ENCODE assay signal across 8 cellular contexts in the genomic region with DNA sequence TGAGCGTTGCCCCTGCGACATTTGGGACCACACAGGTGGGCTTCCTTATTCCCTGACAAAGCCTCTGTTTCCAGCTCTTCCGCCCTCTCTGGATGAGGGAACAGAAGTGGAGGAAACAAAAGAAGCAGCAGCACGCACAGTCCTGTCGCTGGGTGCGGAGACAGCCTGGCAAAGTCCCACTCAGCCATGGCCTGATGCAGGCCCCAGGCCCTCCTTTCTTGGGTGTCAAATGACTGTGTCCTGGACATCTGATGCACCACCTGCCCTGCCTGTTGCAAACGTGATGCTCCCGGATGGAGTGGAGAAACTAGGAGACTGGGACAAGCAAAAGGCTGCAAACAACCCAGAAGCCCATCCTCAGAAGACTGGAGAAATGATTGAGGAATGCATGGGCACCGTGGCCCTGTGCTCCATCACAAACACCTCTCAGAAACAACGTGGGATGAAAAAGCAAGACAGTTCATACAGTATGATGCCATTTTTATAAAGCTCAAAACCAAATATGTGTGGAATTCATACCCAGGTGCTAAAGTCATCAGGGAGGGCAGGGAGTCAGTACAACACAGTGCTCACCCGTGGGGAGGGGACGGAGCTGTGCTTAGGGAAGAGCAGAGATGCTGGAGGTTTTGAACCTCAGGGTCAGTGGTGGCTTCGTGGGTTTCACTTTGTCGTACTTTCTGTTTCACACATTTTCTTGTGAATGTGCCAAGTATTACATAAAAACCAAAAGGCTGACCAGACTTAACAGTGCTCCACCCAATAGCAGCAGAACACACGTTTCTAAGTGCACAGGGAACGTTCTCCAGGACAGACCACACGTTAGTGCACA. TPM values are rescaled to one million over a fixed set of nuclear protein-coding genes. Genes with fewer than 3 reads are reported as not detected.
A peak's percentile ranks its signal among the peaks of the same experiment; 100 is the strongest.
DNase-seq lines count a peak whose midpoint lies in the region; ATAC-seq and TF ChIP-seq lines count a peak whose summit lies in the region.

No MANE protein-coding gene starts in this region.

- H3K4me2 ChIP-seq in OCI-LY7 (ENCODE audit: low read length), result no peak overlapping the region

- BruUV-seq in OCI-LY7 (replicated peaks; lab: Mats Ljungman, UMichigan), result no TSS peak

- peak overlapping the region; percentile 78 for H3K27ac Mint-ChIP-seq in activated CD8-positive, alpha-beta T cell treated with anti-CD3 and anti-CD28 coated beads, Interleukin-2, amount 10 ng/mL, durations not matched to agents 7 days and 5 days
- peak overlapping the region; percentile 40 to 82 for H3K27ac Mint-ChIP-seq in stimulated activated naive CD8-positive, alpha-beta T cell treated with anti-CD3 and anti-CD28 coated beads, Interleukin-15, amount 100 ng/mL, for 72 hours

- peaks cover 32% of the 10 kb centered on the region for H3K36me3 ChIP-seq in right atrium auricular region
- peaks cover 33% of the 10 kb centered on the region for H3K36me3 ChIP-seq in OCI-LY7 (ENCODE audit: insufficient read depth, low read length)

- no peaks in the 10 kb centered on the region for H3K9me3 Mint-ChIP-seq in activated CD8-positive, alpha-beta T cell treated with anti-CD3 and anti-CD28 coated beads, Interleukin-2, amount 10 ng/mL, durations not matched to agents 7 days and 5 days (ENCODE audit: insufficient read depth)
- H3K9me3 Mint-ChIP-seq in stimulated activated naive CD8-positive, alpha-beta T cell treated with anti-CD3 and anti-CD28 coated beads, Interleukin-15, amount 100 ng/mL, for 72 hours, result no peaks in the 10 kb centered on the region

- H3K27me3 Mint-ChIP-seq in activated CD8-positive, alpha-beta T cell treated with anti-CD3 and anti-CD28 coated beads, Interleukin-2, amount 10 ng/mL, durations not matched to agents 7 days and 5 days (ENCODE audit: low read depth), result peaks cover 2% of the 10 kb centered on the region
- H3K27me3 Mint-ChIP-seq in stimulated activated naive CD8-positive, alpha-beta T cell treated with anti-CD3 and anti-CD28 coated beads, Interleukin-15, amount 100 ng/mL, for 72 hours, result no peaks in the 10 kb centered on the region

- no peak overlapping the region for H2AFZ ChIP-seq in OCI-LY7 (ENCODE audit: low read length)

- H3K4me1 Mint-ChIP-seq in activated CD8-positive, alpha-beta T cell treated with anti-CD3 and anti-CD28 coated beads, Interleukin-2, amount 10 ng/mL, durations not matched to agents 7 days and 5 days (ENCODE audit: low read depth), result peaks cover 40% of the 10 kb centered on the region
- peaks cover 50% of the 10 kb centered on the region for H3K4me1 Mint-ChIP-seq in stimulated activated naive CD8-positive, alpha-beta T cell treated with anti-CD3 and anti-CD28 coated beads, Interleukin-15, amount 100 ng/mL, for 72 hours

- H3K4me3 ChIP-seq in right atrium auricular region, result no peak overlapping the region
- no peak overlapping the region for H3K4me3 ChIP-seq in OCI-LY7 (ENCODE audit: low read depth, low read length, poor library complexity, severe bottlenecking)

- no peaks in the 10 kb centered on the region for H3K27me3 ChIP-seq in right atrium auricular region

- H4K20me1 ChIP-seq in OCI-LY7 (ENCODE audit: insufficient read depth, low read length), result no peaks in the 10 kb centered on the region

- peak; percentile 54 for ATAC-seq in HG03159 (IDR thresholded peaks at IDR 0.05; ENCODE audit: unreplicated experiment)
- peak; percentile 66 for ATAC-seq in activated CD8-positive, alpha-beta T cell treated with anti-CD3 and anti-CD28 coated beads, Interleukin-2, amount 10 ng/mL, durations not matched to agents 7 days and 5 days
- ATAC-seq in stimulated activated naive CD8-positive, alpha-beta T cell treated with anti-CD3 and anti-CD28 coated beads, Interleukin-15, amount 100 ng/mL, for 72 hours, result peak; percentile 78

- TF ChIP-seq CTCF in right atrium auricular region (IDR thresholded peaks at IDR 0.05) (no peak), OCI-LY7 (conservative IDR thresholded peaks at IDR 0.05; ENCODE audit: low read length) (no peak)

- DNase-seq in AG20443 (ENCODE audit: low spot score) (peak; percentile 76), right atrium auricular region (ENCODE audit: low spot score) (no peak), OCI-LY7 (ENCODE audit: low spot score) (no peak), NCI-H1105 (lab: John Stamatoyannopoulos, UW) (no peak)
- peak; percentile 60 for DNase-seq in activated CD8-positive, alpha-beta T cell treated with anti-CD3 and anti-CD28 coated beads, Interleukin-2, amount 10 ng/mL, durations not matched to agents 7 days and 5 days
- DNase-seq in stimulated activated naive CD8-positive, alpha-beta T cell treated with anti-CD3 and anti-CD28 coated beads, Interleukin-15, amount 100 ng/mL, for 72 hours, result peak in 1 of 2 donors; percentile 42

- H3K27ac ChIP-seq in right atrium auricular region, result peak overlapping the region; percentile 80 to 81
- H3K27ac ChIP-seq in OCI-LY7 (ENCODE audit: low read depth, low read length, poor library complexity, severe bottlenecking), result no peak overlapping the region

- TF ChIP-seq POLR2A in GM19099 (IDR thresholded peaks at IDR 0.05; ENCODE audit: extremely low read depth, insufficient read length, low read depth), result peak; percentile 30

- H3K36me3 Mint-ChIP-seq in activated CD8-positive, alpha-beta T cell treated with anti-CD3 and anti-CD28 coated beads, Interleukin-2, amount 10 ng/mL, durations not matched to agents 7 days and 5 days (ENCODE audit: low read depth), result peaks cover 31% of the 10 kb centered on the region

- no peaks in the 10 kb centered on the region for H3K9me2 ChIP-seq in OCI-LY7 (ENCODE audit: insufficient read depth, low read length)

- intact Hi-C loops in OCI-LY7 (cut with micrococcal nuclease; ENCODE audit: unreplicated experiment), result no loop called here

- POLR2A ChIA-PET in activated CD8-positive, alpha-beta T cell treated with anti-CD3 and anti-CD28 coated beads, Interleukin-2, amount 10 ng/mL, durations not matched to agents 7 days and 5 days (lab: Charles Lee), result interaction anchor here (0.6 to 1.9 kb wide), 5 partner anchors 17 to 187 kb away, joined by 3 to 5 read pairs (median 3); a partner anchor contains a TSS
- POLR2A ChIA-PET in OCI-LY7 (lab: Charles Lee), result interaction anchor here (1.7 kb wide), 1 partner anchor 163 kb away, joined by 4 read pairs; a partner anchor contains a TSS

- H3K4me1 ChIP-seq in right atrium auricular region (peaks cover 0 to 41% of the 10 kb centered on the region in 2 donors), OCI-LY7 (ENCODE audit: insufficient read depth, low read length, poor library complexity, severe bottlenecking) (no peaks in the 10 kb centered on the region)

- peak overlapping the region; percentile 20 for H3K4me3 Mint-ChIP-seq in activated CD8-positive, alpha-beta T cell treated with anti-CD3 and anti-CD28 coated beads, Interleukin-2, amount 10 ng/mL, durations not matched to agents 7 days and 5 days
- no peak overlapping the region for H3K4me3 Mint-ChIP-seq in stimulated activated naive CD8-positive, alpha-beta T cell treated with anti-CD3 and anti-CD28 coated beads, Interleukin-15, amount 100 ng/mL, for 72 hours

- H3K79me2 ChIP-seq in OCI-LY7 (ENCODE audit: insufficient read depth, low read depth, low read length), result no peaks in the 10 kb centered on the region

- H3K9me3 ChIP-seq in right atrium auricular region (no peaks in the 10 kb centered on the region), OCI-LY7 (ENCODE audit: low read length) (no peaks in the 10 kb centered on the region)

- CTCF ChIA-PET in activated CD8-positive, alpha-beta T cell treated with anti-CD3 and anti-CD28 coated beads, Interleukin-2, amount 10 ng/mL, durations not matched to agents 7 days and 5 days (lab: Charles Lee), result interaction anchor here (0.6 to 2.5 kb wide), 5 partner anchors 9 to 181 kb away, joined by 3 to 6 read pairs (median 3); no protein-coding TSS in a partner anchor
- CTCF ChIA-PET in OCI-LY7 (lab: Charles Lee; ENCODE audit: unreplicated experiment), result no interaction called here

RNA-seq across cellular contexts. Expression of a gene that starts 20.9 kb away (rescaled TPM):
- 10 to 100 TPM; 77.8 to 80.7 TPM for total RNA-seq in activated CD8-positive, alpha-beta T cell treated with anti-CD3 and anti-CD28 coated beads, Interleukin-2, amount 10 ng/mL, durations not matched to agents 7 days and 5 days
- 10 to 100 TPM; 14.1 to 21.3 TPM for total RNA-seq in right atrium auricular region
- total RNA-seq in OCI-LY7 (2014; rRNA removed; shearing (Covaris generic)), result 17.2 and 18.0 TPM in 2 replicates
- total RNA-seq in OCI-LY7 (2022), result 79.7 and 91.7 TPM in 2 replicates

RNA-seq across cellular contexts. Expression of a gene that starts 26.9 kb away (rescaled TPM):
- 1,000 to 10,000 TPM; 2,568 to 2,621 TPM for total RNA-seq in activated CD8-positive, alpha-beta T cell treated with anti-CD3 and anti-CD28 coated beads, Interleukin-2, amount 10 ng/mL, durations not matched to agents 7 days and 5 days
- total RNA-seq in right atrium auricular region, result 100 to 1,000 TPM; 820 to 834 TPM
- 2,827 and 2,935 TPM in 2 replicates for total RNA-seq in OCI-LY7 (2014; rRNA removed; shearing (Covaris generic))
- total RNA-seq in OCI-LY7 (2022), result 2,267 and 2,573 TPM in 2 replicates

Comparison
In these comparisons a context has a peak if more than half of its experiments do, and no peak if none do; other contexts are left out.
1. DNase-seq: peak in AG20443 (single experiment) and activated CD8-positive, alpha-beta T cell treated with anti-CD3 and anti-CD28 coated beads, Interleukin-2, amount 10 ng/mL, durations not matched to agents 7 days and 5 days (single experiment); none in right atrium auricular region (single experiment), OCI-LY7 (single experiment) and NCI-H1105 (single experiment).
2. Peak in every context shown above with its lines, with median percentiles within 50 percentile points of each other: ATAC-seq.